Comparison of ENCODE assay signal across 12 cellular contexts in genomic region chr14:63875311-63875710, GRCh38. TPM values are rescaled to one million over a fixed set of nuclear protein-coding genes. Genes with fewer than 3 reads are reported as not detected.
DNase-seq lines count a peak whose midpoint lies in the region; ATAC-seq and TF ChIP-seq lines count a peak whose summit lies in the region.
"Had no signal": no experiment of that assay in that cellular context is flagged by ENCODE, and none has a peak within 500 bp of the region (broad histone marks: within the 10 kb centered on the region; RNA-seq: fewer than 3 reads in every experiment).

No MANE protein-coding gene starts in this region.

- no peak overlapping the region for H3K9ac ChIP-seq in PC-3 (ENCODE audit: low read length)

- peak overlapping the region; percentile 14 for H3K27ac Mint-ChIP-seq in endothelial cell (ENCODE audit: unreplicated experiment)
- H3K27ac Mint-ChIP-seq: activated CD8-positive, alpha-beta T cell treated with anti-CD3 and anti-CD28 coated beads, Interleukin-2, amount 10 ng/mL, durations not matched to agents 7 days and 5 days had no signal

- TF ChIP-seq EP300 in tibial nerve (IDR thresholded peaks at IDR 0.05) = peak; percentile 26 to 57

- H3K36me3 Mint-ChIP-seq in endothelial cell (ENCODE audit: low read depth, unreplicated experiment) = no peaks in the 10 kb centered on the region

- H3K4me1 Mint-ChIP-seq in endothelial cell (ENCODE audit: unreplicated experiment) = peaks cover 28% of the 10 kb centered on the region

- no peaks in the 10 kb centered on the region for H3K9me2 ChIP-seq in PC-3 (replicated peaks; ENCODE audit: low read length)

- no peaks in the 10 kb centered on the region for H4K20me1 ChIP-seq in PC-3 (ENCODE audit: low read length)

- H3K36me3 ChIP-seq in PC-3 (ENCODE audit: low read depth, low read length) = no peaks in the 10 kb centered on the region
- no peaks in the 10 kb centered on the region for H3K36me3 ChIP-seq in tibial nerve

- H3F3A ChIP-seq in PC-3 (ENCODE audit: low read length, unreplicated experiment) = no peaks in the 10 kb centered on the region

- H3K27me3 Mint-ChIP-seq in endothelial cell (ENCODE audit: unreplicated experiment) = peaks cover 2% of the 10 kb centered on the region

- H3K4me2 ChIP-seq in PC-3 (ENCODE audit: low read length) = no peak overlapping the region

- intact Hi-C loops in PC-3 (cut with micrococcal nuclease) = no loop called here

- TF ChIP-seq POLR2A in tibial nerve (IDR thresholded peaks at IDR 0.05) = no peak

- H3K27ac ChIP-seq in PC-3 (ENCODE audit: low read length) (no peak overlapping the region), tibial nerve (peak overlapping the region in 2 of 4 donors; percentile 84 to 86)

- DNase-seq in PC-3 (peak; percentile 43), endothelial cell (ENCODE audit: low spot score) (no peak), left lobe of liver (ENCODE audit: low spot score) (no peak), tibial nerve (ENCODE audit: low spot score in 2 of 2) (no peak), amniotic stem cell (lab: John Stamatoyannopoulos, UW) (no peak), NCI-H128 (lab: John Stamatoyannopoulos, UW; ENCODE audit: unreplicated experiment) (no peak)
- DNase-seq: activated CD8-positive, alpha-beta T cell treated with anti-CD3 and anti-CD28 coated beads, Interleukin-2, amount 10 ng/mL, durations not matched to agents 7 days and 5 days; head of caudate nucleus; MV-4-11; NCI-H82 had no signal

- WGBS in tibial nerve, 2 donors = 49 to 52% methylated on average over 2 of the region's 2 CpGs

- ATAC-seq in PC-3 = peak; percentile 37
- peak; percentile 31 for ATAC-seq in left lobe of liver
- ATAC-seq in HG02938 (IDR thresholded peaks at IDR 0.05; ENCODE audit: unreplicated experiment) = no peak
- ATAC-seq in HG03432 (IDR thresholded peaks at IDR 0.05; ENCODE audit: unreplicated experiment) = no peak
- ATAC-seq: activated CD8-positive, alpha-beta T cell treated with anti-CD3 and anti-CD28 coated beads, Interleukin-2, amount 10 ng/mL, durations not matched to agents 7 days and 5 days had no signal

- no peak overlapping the region for H2AFZ ChIP-seq in PC-3 (ENCODE audit: low read length)

- no peaks in the 10 kb centered on the region for H3K79me2 ChIP-seq in PC-3 (ENCODE audit: low read length)

- no peaks in the 10 kb centered on the region for H3K9me3 Mint-ChIP-seq in endothelial cell (ENCODE audit: unreplicated experiment)

- no peak overlapping the region for H3K4me3 Mint-ChIP-seq in endothelial cell (ENCODE audit: unreplicated experiment)
- H3K4me3 Mint-ChIP-seq: activated CD8-positive, alpha-beta T cell treated with anti-CD3 and anti-CD28 coated beads, Interleukin-2, amount 10 ng/mL, durations not matched to agents 7 days and 5 days had no signal

- POLR2A ChIA-PET in PC-3 (lab: Charles Lee; ENCODE audit: unreplicated experiment) = interaction anchor here (0.6 kb wide), 1 partner anchor 379 kb away, joined by 3 read pairs; no protein-coding TSS in a partner anchor

- BruUV-seq in PC-3 (replicated peaks; lab: Mats Ljungman, UMichigan) = no TSS peak

- H3K9me3 ChIP-seq in PC-3 (ENCODE audit: low read length) (no peaks in the 10 kb centered on the region), tibial nerve (no peaks in the 10 kb centered on the region)

- no peak overlapping the region for H3K4me3 ChIP-seq in PC-3 (ENCODE audit: low read length)
- no peak overlapping the region for H3K4me3 ChIP-seq in tibial nerve

- TF ChIP-seq CTCF in PC-3 (conservative IDR thresholded peaks at IDR 0.05; ENCODE audit: low read depth, low read length) = no peak
- TF ChIP-seq CTCF in endothelial cell (IDR thresholded peaks at IDR 0.05; ENCODE audit: unreplicated experiment) = no peak
- no peak for TF ChIP-seq CTCF in tibial nerve (IDR thresholded peaks at IDR 0.05)

- H3K27me3 ChIP-seq in PC-3 (ENCODE audit: low read length) = no peaks in the 10 kb centered on the region
- H3K27me3 ChIP-seq in tibial nerve = no peaks in the 10 kb centered on the region

- CTCF ChIA-PET in PC-3 (lab: Charles Lee) = interaction anchor here (0.7 kb wide), 1 partner anchor 78 kb away, joined by 9 read pairs; no protein-coding TSS in a partner anchor

- peaks cover 15% of the 10 kb centered on the region; the same call in 1 of the 2 replicates for H3K4me1 ChIP-seq in PC-3 (ENCODE audit: insufficient read depth, low read length)
- peaks cover 3 to 46% (median 15%) of the 10 kb centered on the region in 4 donors for H3K4me1 ChIP-seq in tibial nerve

RNA-seq across cellular contexts. Expression of gene SYNE2, which starts 22.5 kb away (rescaled TPM):
- total RNA-seq in PC-3 (2014; rRNA removed) = 16.0 and 20.7 TPM in 2 replicates
- 35.9 TPM for total RNA-seq in endothelial cell (ENCODE audit: unreplicated experiment)
- total RNA-seq in left lobe of liver = 46.8 TPM
- 100 to 1,000 TPM; 212 to 378 (median 285) TPM for total RNA-seq in tibial nerve

Comparison
In these comparisons a context has a peak if more than half of its experiments do, and no peak if none do; other contexts are left out.
1. ATAC-seq: peak in PC-3 (single experiment) and left lobe of liver (single experiment); none in HG02938 (single experiment) and HG03432 (single experiment).